8 cellular contexts compared by ENCODE assay signal in the genomic region with DNA sequence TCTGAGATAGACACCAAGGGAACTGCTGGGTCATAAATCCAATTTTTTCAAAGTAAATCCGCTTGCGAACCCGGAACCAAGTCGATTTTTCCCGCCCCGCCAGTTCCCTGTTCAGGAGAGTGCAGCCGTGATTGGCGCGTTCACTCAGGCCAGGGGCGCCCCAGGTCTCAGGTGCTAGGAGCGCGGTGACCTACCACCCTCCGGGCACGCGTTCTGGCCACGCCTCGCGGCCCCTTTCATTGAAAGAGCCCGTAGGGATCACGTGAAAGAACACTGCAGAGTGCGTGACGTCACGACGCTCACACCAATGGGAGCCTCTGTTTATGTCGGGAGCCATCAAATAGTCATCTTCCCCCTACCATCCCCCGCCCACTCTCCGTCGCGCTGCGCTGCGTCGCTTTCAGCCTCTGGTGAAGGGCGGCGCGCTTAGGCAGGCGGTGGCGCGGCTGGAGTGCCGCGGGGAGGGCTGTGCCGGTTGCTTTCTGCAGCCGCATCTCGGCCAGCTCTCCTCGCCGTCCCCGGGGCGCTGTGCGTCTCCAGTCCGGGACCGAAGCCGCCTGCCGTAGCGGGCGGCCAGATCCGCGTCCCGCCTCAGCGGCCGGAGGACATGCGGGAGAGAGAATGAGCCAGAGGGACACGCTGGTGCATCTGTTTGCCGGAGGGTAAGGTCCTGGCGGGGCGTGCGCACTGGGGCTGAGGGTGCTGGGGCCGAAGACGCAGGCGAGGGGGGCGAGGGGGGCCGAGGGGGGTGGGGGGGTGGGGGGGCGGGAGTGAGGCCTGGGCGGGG. TPM values are rescaled to one million over a fixed set of nuclear protein-coding genes. Genes with fewer than 3 reads are reported as not detected.
DNase-seq lines count a peak whose midpoint lies in the region; ATAC-seq and TF ChIP-seq lines count a peak whose summit lies in the region.

A gene with protein sequence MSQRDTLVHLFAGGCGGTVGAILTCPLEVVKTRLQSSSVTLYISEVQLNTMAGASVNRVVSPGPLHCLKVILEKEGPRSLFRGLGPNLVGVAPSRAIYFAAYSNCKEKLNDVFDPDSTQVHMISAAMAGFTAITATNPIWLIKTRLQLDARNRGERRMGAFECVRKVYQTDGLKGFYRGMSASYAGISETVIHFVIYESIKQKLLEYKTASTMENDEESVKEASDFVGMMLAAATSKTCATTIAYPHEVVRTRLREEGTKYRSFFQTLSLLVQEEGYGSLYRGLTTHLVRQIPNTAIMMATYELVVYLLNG (plus strand): TSS at position 403 of the 787 bp plus-strand sequence. CDS start 219 bp downstream, at position 622.

- peaks cover 0 to 3% (median 0%) of the 10 kb centered on the region in 3 donors for H3K27me3 Mint-ChIP-seq in CD14-positive monocyte (ENCODE audit: low read depth in 3 of 3)

- H3K4me3 ChIP-seq in dorsolateral prefrontal cortex (peak within 1 kb of the TSS; percentile 58 to 97 (median 90)), liver (ENCODE audit: low read depth in 1 of 3, low read length in 3 of 3) (peak within 1 kb of the TSS; percentile 63 to 66 (median 66))

- intact Hi-C loops in CD14-positive monocyte (cut with micrococcal nuclease) (loop anchor here in 1 of 2 donors (10.0 kb wide), 1 partner anchor 293 kb away; a partner anchor contains a TSS), dorsolateral prefrontal cortex (cut with DNase I) (loop anchor here in 1 of 2 donors (5.0 kb wide), 1 partner anchor 291 kb away; a partner anchor contains a TSS)

- DNase-seq in CD14-positive monocyte (ENCODE audit: low spot score) (peak; percentile 95), NCI-H82 (lab: John Stamatoyannopoulos, UW) (peak; percentile 100), dorsolateral prefrontal cortex (peak; percentile 93 to 98 (median 96))
- DNase-seq in activated CD4-positive, alpha-beta T cell treated with anti-CD3 and anti-CD28 coated beads, Interleukin-2, amount 50 U/mL, for 48 hours = peak; percentile 96 to 97
- peak; percentile 98 for DNase-seq in stimulated activated CD4-positive, alpha-beta T cell treated with anti-CD3 and anti-CD28 coated beads, Interleukin-4, amount 100 ng/mL, for 24 hours

- H3K4me3 Mint-ChIP-seq in CD14-positive monocyte = peak within 1 kb of the TSS; percentile 98 to 99

- H3K27me3 ChIP-seq in dorsolateral prefrontal cortex = no peaks in the 10 kb centered on the region
- peaks cover 0 to 7% (median 2%) of the 10 kb centered on the region in 4 donors for H3K27me3 ChIP-seq in liver (ENCODE audit: control insufficient read depth in 4 of 4, insufficient read depth in 4 of 4, low read length in 3 of 4)

- ATAC-seq in GM19397 (IDR thresholded peaks at IDR 0.05; ENCODE audit: unreplicated experiment) (peak; percentile 94), HG03571 (IDR thresholded peaks at IDR 0.05; ENCODE audit: unreplicated experiment) (peak; percentile 97)

- H3K4me1 Mint-ChIP-seq in CD14-positive monocyte = peaks cover 31% of the 10 kb centered on the region

- H3K9me3 ChIP-seq in liver (ENCODE audit: control insufficient read depth in 4 of 4, low read length in 3 of 4) = peaks cover 0 to 3% (median 0%) of the 10 kb centered on the region in 4 donors

- H3K36me3 ChIP-seq in liver (ENCODE audit: control insufficient read depth in 4 of 4, insufficient read depth in 3 of 4, low read depth in 1 of 4, low read length in 3 of 4) = no peaks in the 10 kb centered on the region

- TF ChIP-seq CTCF in CD14-positive monocyte (IDR thresholded peaks at IDR 0.05) (no peak), dorsolateral prefrontal cortex (IDR thresholded peaks at IDR 0.05 in 54 of 56, conservative IDR thresholded peaks at IDR 0.05 in 2 of 56; ENCODE audit: low read depth in 1 of 56, partially characterized antibody in 56 of 56) (peak in 44 of 56 donors; percentile 9 to 68 (median 37)), liver (IDR thresholded peaks at IDR 0.05; ENCODE audit: low read depth, low read length, missing input control) (no peak)

- H3K27ac ChIP-seq in dorsolateral prefrontal cortex = peak within 1 kb of the TSS; percentile 68 to 98 (median 93)
- peak within 1 kb of the TSS; percentile 73 to 88 for H3K27ac ChIP-seq in liver (ENCODE audit: low read depth in 1 of 2, low read length in 2 of 2)

- H3K4me1 ChIP-seq in liver (ENCODE audit: control insufficient read depth in 4 of 4, insufficient read depth in 4 of 4, low read length in 3 of 4) = peaks cover 0 to 10% (median 5%) of the 10 kb centered on the region in 4 donors

- peaks cover 0 to 10% (median 0%) of the 10 kb centered on the region in 7 donors for H3K9me3 Mint-ChIP-seq in CD14-positive monocyte

- TF ChIP-seq RAD21 in liver (IDR thresholded peaks at IDR 0.05) = no peak

- peak within 1 kb of the TSS; percentile 92 to 99 (median 97) for H3K27ac Mint-ChIP-seq in CD14-positive monocyte

- H3K36me3 Mint-ChIP-seq in CD14-positive monocyte = no peaks in the 10 kb centered on the region

- peak within 1 kb of the TSS; percentile 1 to 40 for H3K9ac ChIP-seq in liver (ENCODE audit: low read depth in 1 of 2, low read length in 2 of 2)

- 4% methylated on average over 72 of the region's 72 CpGs for WGBS in liver

TF ChIP-seq in liver, 16 proteins besides CTCF, POLR2A, EP300 and RAD21:
- TF ChIP-seq YY1 (IDR thresholded peaks at IDR 0.05) = no peak
- peak; percentile 55 for TF ChIP-seq SP1 (IDR thresholded peaks at IDR 0.05)
- TF ChIP-seq RXRA (IDR thresholded peaks at IDR 0.05) = no peak
- TF ChIP-seq, protein P1, sequence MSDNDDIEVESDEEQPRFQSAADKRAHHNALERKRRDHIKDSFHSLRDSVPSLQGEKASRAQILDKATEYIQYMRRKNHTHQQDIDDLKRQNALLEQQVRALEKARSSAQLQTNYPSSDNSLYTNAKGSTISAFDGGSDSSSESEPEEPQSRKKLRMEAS (IDR thresholded peaks at IDR 0.05) = peak; percentile 78
- TF ChIP-seq, protein P2, sequence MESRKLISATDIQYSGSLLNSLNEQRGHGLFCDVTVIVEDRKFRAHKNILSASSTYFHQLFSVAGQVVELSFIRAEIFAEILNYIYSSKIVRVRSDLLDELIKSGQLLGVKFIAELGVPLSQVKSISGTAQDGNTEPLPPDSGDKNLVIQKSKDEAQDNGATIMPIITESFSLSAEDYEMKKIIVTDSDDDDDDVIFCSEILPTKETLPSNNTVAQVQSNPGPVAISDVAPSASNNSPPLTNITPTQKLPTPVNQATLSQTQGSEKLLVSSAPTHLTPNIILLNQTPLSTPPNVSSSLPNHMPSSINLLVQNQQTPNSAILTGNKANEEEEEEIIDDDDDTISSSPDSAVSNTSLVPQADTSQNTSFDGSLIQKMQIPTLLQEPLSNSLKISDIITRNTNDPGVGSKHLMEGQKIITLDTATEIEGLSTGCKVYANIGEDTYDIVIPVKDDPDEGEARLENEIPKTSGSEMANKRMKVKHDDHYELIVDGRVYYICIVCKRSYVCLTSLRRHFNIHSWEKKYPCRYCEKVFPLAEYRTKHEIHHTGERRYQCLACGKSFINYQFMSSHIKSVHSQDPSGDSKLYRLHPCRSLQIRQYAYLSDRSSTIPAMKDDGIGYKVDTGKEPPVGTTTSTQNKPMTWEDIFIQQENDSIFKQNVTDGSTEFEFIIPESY (IDR thresholded peaks at IDR 0.05) = no peak
- no peak for TF ChIP-seq JUND (IDR thresholded peaks at IDR 0.05)
- peak; percentile 33 for TF ChIP-seq NR2F2 (IDR thresholded peaks at IDR 0.05)
- TF ChIP-seq, protein P3, sequence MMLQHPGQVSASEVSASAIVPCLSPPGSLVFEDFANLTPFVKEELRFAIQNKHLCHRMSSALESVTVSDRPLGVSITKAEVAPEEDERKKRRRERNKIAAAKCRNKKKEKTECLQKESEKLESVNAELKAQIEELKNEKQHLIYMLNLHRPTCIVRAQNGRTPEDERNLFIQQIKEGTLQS (IDR thresholded peaks at IDR 0.05) = no peak

RNA-seq across cellular contexts. Expression of the gene that starts here (rescaled TPM):
- polyA plus RNA-seq in CD14-positive monocyte (10 to 100 TPM; 20.4 to 20.6 TPM), liver (1 to 10 TPM; 1.5 to 5.4 TPM)
- total RNA-seq in dorsolateral prefrontal cortex (100 to 1,000 TPM in 7 of 120 experiments, 10 to 100 TPM in 113; 48.1 to 113 (median 82.6) TPM), liver (10 to 100 TPM in 1 of 2 donors, 1 to 10 TPM in 1; 5.5 to 20.5 TPM)

Comparison
In these comparisons a context has a peak if more than half of its experiments do, and no peak if none do; other contexts are left out.
1. Peak in every context shown above with its lines: DNase-seq, ATAC-seq, H3K4me3 ChIP-seq and H3K27ac ChIP-seq.
2. CTCF ChIP-seq: peak in dorsolateral prefrontal cortex (44 of 56); none in CD14-positive monocyte (single experiment) and liver (single experiment).